13 cellular contexts compared by ENCODE assay signal in genomic region chrX:112834016-112834855, GRCh38. TPM values are rescaled to one million over a fixed set of nuclear protein-coding genes. Genes with fewer than 3 reads are reported as not detected.
A peak's percentile ranks its signal among the peaks of the same experiment; 100 is the strongest.
DNase-seq lines count a peak whose midpoint lies in the region; ATAC-seq lines count a peak whose summit lies in the region.
"Had no signal": no experiment of that assay in that cellular context is flagged by ENCODE, and none has a peak within 500 bp of the region (broad histone marks: within the 10 kb centered on the region; RNA-seq: fewer than 3 reads in every experiment).

No MANE protein-coding gene starts in this region.

- H2AK5ac ChIP-seq in trophoblast cell (ENCODE audit: low read length): no peak overlapping the region

- no peak overlapping the region for H2AFZ ChIP-seq in trophoblast cell (ENCODE audit: insufficient read depth, low read length, poor library complexity)

- H4K8ac ChIP-seq in trophoblast cell (ENCODE audit: low read depth, low read length): no peak overlapping the region

- H2BK5ac ChIP-seq in trophoblast cell (ENCODE audit: low read depth, low read length, poor library complexity): no peak overlapping the region

- no peak overlapping the region for H3K9ac ChIP-seq in trophoblast cell (ENCODE audit: low read length)

- H3K27ac ChIP-seq in SJCRH30: peak overlapping the region; percentile 72
- H3K27ac ChIP-seq in trophoblast cell (ENCODE audit: low read depth, low read length): no peak overlapping the region

- H3K23ac ChIP-seq in trophoblast cell (ENCODE audit: low read length): no peak overlapping the region

- no peak overlapping the region for H3K14ac ChIP-seq in trophoblast cell (ENCODE audit: low read length)

- H2BK120ac ChIP-seq in trophoblast cell (ENCODE audit: insufficient read depth, low read length, poor library complexity): no peak overlapping the region

- H2BK12ac ChIP-seq in trophoblast cell (ENCODE audit: low read length): no peak overlapping the region

- H3K4me2 ChIP-seq in trophoblast cell (ENCODE audit: low read length): peak overlapping the region; percentile 23

- H3K79me2 ChIP-seq in trophoblast cell (ENCODE audit: control insufficient read depth, insufficient read depth, low read length, poor library complexity): peaks cover 7% of the 10 kb centered on the region

- WGBS in trophoblast cell (ENCODE audit: extremely low coverage, insufficient coverage, insufficient read length): no CpG with 5 or more reads among the region's 8 CpGs

- H3K36me3 ChIP-seq in SJCRH30 (no peaks in the 10 kb centered on the region), trophoblast cell (ENCODE audit: control insufficient read depth in 1 of 2, insufficient read depth in 2 of 2, low read length in 2 of 2) (peaks cover 5 to 13% of the 10 kb centered on the region in 2 experiments)

- H3K18ac ChIP-seq in trophoblast cell (ENCODE audit: low read length): no peak overlapping the region

- H4K12ac ChIP-seq in trophoblast cell (ENCODE audit: low read depth, low read length): no peak overlapping the region

- H3K4me1 ChIP-seq in SJCRH30 (peaks cover 30% of the 10 kb centered on the region), trophoblast cell (ENCODE audit: control insufficient read depth in 1 of 2, insufficient read depth in 2 of 2, low read length in 2 of 2) (peaks cover 5 to 12% of the 10 kb centered on the region in 2 experiments)

- DNase-seq in DMS79 (lab: John Stamatoyannopoulos, UW): peak; percentile 2
- DNase-seq in SJCRH30: peak; percentile 50 to 79
- DNase-seq in fibroblast of gingiva (ENCODE audit: low read depth): peak; percentile 80
- peak in 1 of 2 donors; percentile 15 for DNase-seq in trophoblast cell
- no peak for DNase-seq in NCI-H226
- DNase-seq in effector CD8-positive, alpha-beta T cell (lab: John Stamatoyannopoulos, UW): no peak
- no peak for DNase-seq in GOT3 (lab: John Stamatoyannopoulos, UW)
- DNase-seq: activated CD4-positive, alpha-beta T cell treated with anti-CD3 and anti-CD28 coated beads, Interleukin-2, amount 10 ng/mL, durations not matched to agents 7 days and 5 days; CD8-positive, alpha-beta T cell; NCI-H345; OCI-M1; stimulated activated naive CD8-positive, alpha-beta T cell treated with anti-CD3 and anti-CD28 coated beads, Interleukin-15, amount 100 ng/mL, for 72 hours had no signal

- peak overlapping the region; percentile 7; the same call in 1 of the 2 replicates for H3K4me3 ChIP-seq in SJCRH30
- H3K4me3 ChIP-seq in trophoblast cell (ENCODE audit: low read depth, low read length): no peak overlapping the region

- H3K4ac ChIP-seq in trophoblast cell (ENCODE audit: low read depth, low read length): no peak overlapping the region

- no peak for ATAC-seq in HG02623 (IDR thresholded peaks at IDR 0.05; ENCODE audit: unreplicated experiment)
- ATAC-seq: CD8-positive, alpha-beta T cell; stimulated activated naive CD8-positive, alpha-beta T cell treated with anti-CD3 and anti-CD28 coated beads, Interleukin-15, amount 100 ng/mL, for 72 hours had no signal

- peaks cover 5% of the 10 kb centered on the region for H3K79me1 ChIP-seq in trophoblast cell (ENCODE audit: low read length)

- no peak overlapping the region for H4K91ac ChIP-seq in trophoblast cell (ENCODE audit: low read depth, low read length)

- H3K27me3 ChIP-seq in SJCRH30 (no peaks in the 10 kb centered on the region), trophoblast cell (ENCODE audit: insufficient read depth, low read length) (no peaks in the 10 kb centered on the region)

- H3K9me3 ChIP-seq in SJCRH30 (replicated peaks) (no peaks in the 10 kb centered on the region), trophoblast cell (ENCODE audit: insufficient read depth, low read depth, low read length) (no peaks in the 10 kb centered on the region)

RNA-seq across cellular contexts. Expression of gene AMOT, which starts 6.4 kb away (rescaled TPM):
- 42.7 and 43.2 TPM in 2 replicates for total RNA-seq in SJCRH30 (2014; rRNA removed; shearing (Covaris generic))
- polyA plus RNA-seq in trophoblast cell (2013): 106 and 109 TPM in 2 replicates

Comparison
In these comparisons a context has a peak if more than half of its experiments do, and no peak if none do; other contexts are left out.
1. DNase-seq: peak in DMS79 (single experiment), SJCRH30 (2 of 2) and fibroblast of gingiva (single experiment); none in NCI-H226 (single experiment), effector CD8-positive, alpha-beta T cell (single experiment) and GOT3 (single experiment).